8 cellular contexts compared by ENCODE assay signal in the genomic region with DNA sequence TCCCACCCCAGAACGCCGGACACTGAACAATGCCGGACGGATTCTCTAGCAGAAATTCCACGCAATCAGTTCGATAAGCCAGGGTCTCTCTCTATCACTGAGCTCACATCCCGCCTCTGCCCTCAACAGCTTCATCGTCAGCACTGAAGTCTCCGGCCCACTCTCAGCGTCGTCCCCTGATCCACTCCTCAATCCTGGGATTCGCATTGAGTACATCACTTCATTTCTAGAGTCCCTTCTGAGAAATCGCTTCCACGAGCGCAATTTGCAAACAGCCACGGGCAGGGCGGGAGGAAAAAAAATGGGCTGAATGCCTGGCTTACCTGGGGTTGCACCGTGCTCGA. TPM values are rescaled to one million over a fixed set of nuclear protein-coding genes. Genes with fewer than 3 reads are reported as not detected.
A peak's percentile ranks its signal among the peaks of the same experiment; 100 is the strongest.
DNase-seq lines count a peak whose midpoint lies in the region; ATAC-seq, FAIRE-seq and TF ChIP-seq lines count a peak whose summit lies in the region.

No MANE protein-coding gene starts in this region.

- H3K9me3 Mint-ChIP-seq in activated T-cell treated with anti-CD3 and anti-CD28 coated beads, Interleukin-2, amount 50 U/mL, for 24 hours, result no peaks in the 10 kb centered on the region

- H3K36me3 ChIP-seq in Peyer's patch, result peaks cover 0 to 5% (median 0%) of the 10 kb centered on the region in 3 donors
- peaks cover 6 to 19% (median 9%) of the 10 kb centered on the region in 4 experiments for H3K36me3 ChIP-seq in H1 (ENCODE audit: control insufficient read depth in 2 of 4, insufficient read depth in 4 of 4, low read length in 3 of 4)
- peaks cover 3% of the 10 kb centered on the region for H3K36me3 ChIP-seq in muscle layer of colon (ENCODE audit: insufficient read depth, low read length)
- no peaks in the 10 kb centered on the region for H3K36me3 ChIP-seq in uterus

- peak; percentile 9 for ATAC-seq in HG02678 (IDR thresholded peaks at IDR 0.05; ENCODE audit: unreplicated experiment)

- H2BK15ac ChIP-seq in H1 (ENCODE audit: low read length), result no peak overlapping the region

- H2AFZ ChIP-seq in H1 (ENCODE audit: low read length), result no peak overlapping the region

- peaks cover 41 to 87% of the 10 kb centered on the region in 2 experiments for H3K79me2 ChIP-seq in H1 (ENCODE audit: control insufficient read depth in 1 of 2, insufficient read depth in 2 of 2, low read length in 2 of 2)

- H3K9ac ChIP-seq in H1 (replicated peaks in 1 of 4; ENCODE audit: extremely low read depth in 1 of 4, low read depth in 3 of 4, low read length in 3 of 4) (peak overlapping the region; percentile 91 to 99 (median 92)), muscle layer of colon (ENCODE audit: low read length) (peak overlapping the region; percentile 99)

- peaks cover 4% of the 10 kb centered on the region for H3K23me2 ChIP-seq in H1 (ENCODE audit: low read depth, low read length)

- H3K79me1 ChIP-seq in H1 (ENCODE audit: low read depth, low read length), result peaks cover 5% of the 10 kb centered on the region

- TF ChIP-seq POLR2A in Peyer's patch (IDR thresholded peaks at IDR 0.05), result no peak
- TF ChIP-seq POLR2A in H1 (IDR thresholded peaks at IDR 0.05; ENCODE audit: control extremely low read depth in 1 of 2, low read depth in 2 of 2, low read length in 2 of 2), result no peak
- TF ChIP-seq POLR2A in uterus (IDR thresholded peaks at IDR 0.05), result no peak

- DNase-seq in activated T-cell treated with anti-CD3 and anti-CD28 coated beads, Interleukin-2, amount 50 U/mL, for 24 hours, result no peak
- no peak for DNase-seq in activated T-cell treated with anti-CD3 and anti-CD28 coated beads, Interleukin-2, amount 50 U/mL, for 1 hour
- DNase-seq in Peyer's patch, result peak in 1 of 3 donors; percentile 25
- DNase-seq in H1 (ENCODE audit: low read depth in 1 of 2, low spot score in 2 of 2), result no peak
- no peak for DNase-seq in uterus
- no peak for DNase-seq in cerebellum (ENCODE audit: low spot score)

- peak overlapping the region; percentile 18 for H2BK120ac ChIP-seq in H1 (replicated peaks; ENCODE audit: low read depth, low read length)

- FAIRE-seq in H1 (lab: Jason Lieb, UNC), result no peak

- TF ChIP-seq EP300 in H1 (IDR thresholded peaks at IDR 0.05; ENCODE audit: borderline replicate concordance in 1 of 2, low read depth in 2 of 2, low read length in 2 of 2), result no peak

- H3K27me3 ChIP-seq in Peyer's patch, result no peaks in the 10 kb centered on the region
- no peaks in the 10 kb centered on the region for H3K27me3 ChIP-seq in H1 (replicated peaks in 1 of 4; ENCODE audit: control insufficient read depth in 3 of 4, extremely low read depth in 1 of 4, insufficient read depth in 3 of 4, low read length in 3 of 4)
- H3K27me3 ChIP-seq in muscle layer of colon (ENCODE audit: control insufficient read depth in 1 of 2, insufficient read depth in 2 of 2, low read length in 2 of 2), result no peaks in the 10 kb centered on the region
- H3K27me3 ChIP-seq in uterus, result no peaks in the 10 kb centered on the region

- CTCF ChIA-PET in H1 (lab: Charles Lee; ENCODE audit: partially characterized antibody), result interaction anchor here (0.6 to 1.6 kb wide), 7 partner anchors 8 to 1334 kb away, joined by 3 to 5 read pairs (median 3); no protein-coding TSS in a partner anchor

- H2AK5ac ChIP-seq in H1 (ENCODE audit: low read depth, low read length), result peak overlapping the region; percentile 69; the same call in 1 of the 2 replicates

- H2BK12ac ChIP-seq in H1 (ENCODE audit: low read depth, low read length), result no peak overlapping the region; the same call in 1 of the 2 replicates

- H3K14ac ChIP-seq in H1 (ENCODE audit: insufficient read length), result no peak overlapping the region

- peak overlapping the region; percentile 29 for H4K91ac ChIP-seq in H1 (replicated peaks; ENCODE audit: insufficient read length, low read length)

- H3K56ac ChIP-seq in H1 (replicated peaks; ENCODE audit: insufficient read length, low read depth, low read length), result peak overlapping the region; percentile 81

- TF ChIP-seq RAD21 in H1 (IDR thresholded peaks at IDR 0.05 in 1 of 2, conservative IDR thresholded peaks at IDR 0.05 in 1 of 2; ENCODE audit: low read depth in 2 of 2, low read length in 2 of 2), result no peak

- H3K18ac ChIP-seq in H1 (ENCODE audit: extremely low read depth, low read length), result peak overlapping the region; percentile 71

- no peak overlapping the region for H3K23ac ChIP-seq in H1 (ENCODE audit: insufficient read length)

- peaks cover 3 to 9% of the 10 kb centered on the region in 2 experiments for H4K20me1 ChIP-seq in H1 (replicated peaks in 1 of 2; ENCODE audit: control insufficient read depth in 1 of 2, insufficient read depth in 2 of 2, low read length in 2 of 2)

- peak overlapping the region; percentile 71 for H3K4ac ChIP-seq in H1 (replicated peaks; ENCODE audit: insufficient read length, low read depth, low read length)

- 1% methylated on average over 19 of the region's 19 CpGs; no CpG with 5 or more reads in 1 of the 2 experiments for WGBS in H1 (ENCODE audit: extremely low coverage in 1 of 2, insufficient coverage in 1 of 2, insufficient read length in 1 of 2, insufficient replicate concordance in 2 of 2, low coverage in 1 of 2, low lambda C conversion rate in 2 of 2, missing lambda C conversion rate in 1 of 2), 2 experiments

- peak overlapping the region; percentile 98; the same call in 1 of the 2 replicates for H4K8ac ChIP-seq in H1 (ENCODE audit: extremely low read depth, insufficient read depth, low read length)

- H3K4me1 ChIP-seq in Peyer's patch (peaks cover 0 to 22% (median 3%) of the 10 kb centered on the region in 4 donors), H1 (replicated peaks in 1 of 4; ENCODE audit: control insufficient read depth in 3 of 4, insufficient read depth in 4 of 4, low read length in 3 of 4) (peaks cover 0 to 3% (median 0%) of the 10 kb centered on the region in 4 experiments; a peak in 4 of 7 replicates), muscle layer of colon (ENCODE audit: insufficient read depth, low read length) (peaks cover 20% of the 10 kb centered on the region), uterus (peaks cover 0 to 7% of the 10 kb centered on the region in 2 donors)

- peaks cover 89% of the 10 kb centered on the region for H3K36me3 Mint-ChIP-seq in activated T-cell treated with anti-CD3 and anti-CD28 coated beads, Interleukin-2, amount 50 U/mL, for 24 hours (ENCODE audit: low read depth)

- H3K4me3 Mint-ChIP-seq in activated T-cell treated with anti-CD3 and anti-CD28 coated beads, Interleukin-2, amount 50 U/mL, for 24 hours, result peak overlapping the region; percentile 100

- peak overlapping the region; percentile 78 to 91; a peak in 3 of 4 replicates for H3K4me2 ChIP-seq in H1 (ENCODE audit: insufficient read depth in 1 of 2, low read depth in 2 of 2, low read length in 2 of 2)

- H3K27me3 Mint-ChIP-seq in activated T-cell treated with anti-CD3 and anti-CD28 coated beads, Interleukin-2, amount 50 U/mL, for 24 hours, result no peaks in the 10 kb centered on the region

- H2BK20ac ChIP-seq in H1 (ENCODE audit: low read length), result no peak overlapping the region

- H3K9me3 ChIP-seq in Peyer's patch, result no peaks in the 10 kb centered on the region
- H3K9me3 ChIP-seq in H1 (ENCODE audit: insufficient read depth in 2 of 2, low read depth in 1 of 2, low read length in 1 of 2), result no peaks in the 10 kb centered on the region
- no peaks in the 10 kb centered on the region for H3K9me3 ChIP-seq in muscle layer of colon (ENCODE audit: low read length)
- no peaks in the 10 kb centered on the region for H3K9me3 ChIP-seq in uterus

- peak overlapping the region; percentile 82 to 87 (median 84) for H3K4me3 ChIP-seq in Peyer's patch
- H3K4me3 ChIP-seq in H1 (ENCODE audit: extremely low read depth in 1 of 4, insufficient read depth in 2 of 4, low read depth in 3 of 4, low read length in 4 of 4), result peak overlapping the region; percentile 95 to 100 (median 98)
- H3K4me3 ChIP-seq in muscle layer of colon (ENCODE audit: low read depth in 1 of 2, low read length in 2 of 2), result peak overlapping the region; percentile 66 to 100
- peak overlapping the region; percentile 82 to 93 for H3K4me3 ChIP-seq in uterus

- intact Hi-C loops in uterus (cut with DNase I; ENCODE audit: low total_unique reads), result no loop called here

- peak overlapping the region; percentile 50 for H2BK5ac ChIP-seq in H1 (ENCODE audit: low read depth, low read length)

- POLR2A ChIA-PET in H1 (lab: Charles Lee; ENCODE audit: partially characterized antibody), result interaction anchor here (0.7 to 4.9 kb wide), 18 partner anchors 10 to 456 kb away, joined by 3 to 48 read pairs (median 4); partner anchors contain the start of genes ANKRD26 and PDSS1

- peak overlapping the region; percentile 87 to 100 (median 99) for H3K27ac ChIP-seq in Peyer's patch
- peak overlapping the region; percentile 92 for H3K27ac ChIP-seq in H1 (ENCODE audit: low read depth, low read length)
- H3K27ac ChIP-seq in muscle layer of colon (ENCODE audit: low read depth, low read length), result peak overlapping the region; percentile 85
- peak overlapping the region; percentile 98 to 99 for H3K27ac ChIP-seq in uterus

- H3K4me1 Mint-ChIP-seq in activated T-cell treated with anti-CD3 and anti-CD28 coated beads, Interleukin-2, amount 50 U/mL, for 24 hours (ENCODE audit: low read depth), result peaks cover 47% of the 10 kb centered on the region

- peak overlapping the region; percentile 57 for H4K5ac ChIP-seq in H1 (ENCODE audit: insufficient read length, low read depth, low read length)

- peak overlapping the region; percentile 100 for H3K27ac Mint-ChIP-seq in activated T-cell treated with anti-CD3 and anti-CD28 coated beads, Interleukin-2, amount 50 U/mL, for 24 hours

- TF ChIP-seq CTCF in Peyer's patch (IDR thresholded peaks at IDR 0.05) (no peak), H1 (IDR thresholded peaks at IDR 0.05; ENCODE audit: control extremely low read depth in 1 of 3, insufficient read depth in 1 of 3, low read depth in 1 of 3, low read length in 3 of 3) (no peak), uterus (IDR thresholded peaks at IDR 0.05) (no peak)

RNA-seq across cellular contexts. Expression of gene YME1L1, which starts 0.4 kb away (rescaled TPM):
- total RNA-seq in Peyer's patch, result 10 to 100 TPM; 43.1 to 86.6 (median 55.7) TPM
- 118 and 120 TPM in 2 replicates for total RNA-seq in H1 (2021; fragmentation: NEBNext Ultra II Directional; extraction: Animal tissue kit (Norgen Biotek cat#: 25700))
- polyA plus RNA-seq in H1 (2011; rRNA removed), result 18.5 and 24.6 TPM in 2 replicates
- 38.0 TPM for polyA plus RNA-seq in H1 (2011; cell fraction: cytosol; rRNA removed)
- 14.9 TPM for polyA plus RNA-seq in H1 (2011; cell fraction: nucleus; rRNA removed)
- polyA plus RNA-seq in H1 (2012, experiment 1 of 2), result 50.9 to 107 TPM (median 61.3 TPM) in 4 replicates
- polyA plus RNA-seq in H1 (2012, experiment 2 of 2), result 6.5 TPM
- 66.0 TPM for polyA plus RNA-seq in H1 (2013, experiment 1 of 2)
- polyA plus RNA-seq in H1 (2013, experiment 2 of 2), result 66.7 TPM
- polyA minus RNA-seq in H1 (2011; rRNA and poly(A)+ RNA removed), result 46.3 and 63.4 TPM in 2 replicates
- 56.3 TPM for polyA minus RNA-seq in H1 (2011; cell fraction: cytosol; rRNA and poly(A)+ RNA removed)
- 39.2 TPM for polyA minus RNA-seq in H1 (2011; cell fraction: nucleus; rRNA and poly(A)+ RNA removed)
- 100 to 1,000 TPM in 2 of 4 donors, 10 to 100 TPM in 2; 28.2 to 126 (median 108) TPM for total RNA-seq in uterus
- 66.8 TPM for total RNA-seq in cerebellum

RNA-seq across cellular contexts. Expression of gene MASTL, which starts 1.3 kb away (rescaled TPM):
- total RNA-seq in Peyer's patch, result 10 to 100 TPM in 3 of 4 donors, 1 to 10 TPM in 1; 9.8 to 14.4 (median 11.0) TPM
- 40.6 and 42.5 TPM in 2 replicates for total RNA-seq in H1 (2021; fragmentation: NEBNext Ultra II Directional; extraction: Animal tissue kit (Norgen Biotek cat#: 25700))
- 9.4 and 14.9 TPM in 2 replicates for polyA plus RNA-seq in H1 (2011; rRNA removed)
- polyA plus RNA-seq in H1 (2011; cell fraction: cytosol; rRNA removed), result 19.1 TPM
- polyA plus RNA-seq in H1 (2011; cell fraction: nucleus; rRNA removed), result 9.5 TPM
- polyA plus RNA-seq in H1 (2012, experiment 1 of 2), result 22.4 to 37.9 TPM (median 24.9 TPM) in 4 replicates
- polyA plus RNA-seq in H1 (2012, experiment 2 of 2), result 2.5 TPM
- 38.4 TPM for polyA plus RNA-seq in H1 (2013, experiment 1 of 2)
- polyA plus RNA-seq in H1 (2013, experiment 2 of 2), result 39.6 TPM
- polyA minus RNA-seq in H1 (2011; rRNA and poly(A)+ RNA removed), result 16.4 and 24.8 TPM in 2 replicates
- polyA minus RNA-seq in H1 (2011; cell fraction: cytosol; rRNA and poly(A)+ RNA removed), result 13.1 TPM
- polyA minus RNA-seq in H1 (2011; cell fraction: nucleus; rRNA and poly(A)+ RNA removed), result 21.1 TPM
- total RNA-seq in uterus, result 10 to 100 TPM in 1 of 4 donors, 1 to 10 TPM in 2, under 1 TPM in 1; 0.59 to 17.9 (median 7.5) TPM
- 14.0 TPM for total RNA-seq in cerebellum

RNA-seq across cellular contexts. Expression of gene ANKRD26, which starts 53.5 kb away (rescaled TPM):
- total RNA-seq in Peyer's patch, result 10 to 100 TPM; 12.2 to 40.4 (median 12.7) TPM
- total RNA-seq in H1 (2021; fragmentation: NEBNext Ultra II Directional; extraction: Animal tissue kit (Norgen Biotek cat#: 25700)), result 7.0 and 8.8 TPM in 2 replicates
- 0.66 and 1.3 TPM in 2 replicates for polyA plus RNA-seq in H1 (2011; rRNA removed)
- polyA plus RNA-seq in H1 (2011; cell fraction: cytosol; rRNA removed), result 1.2 TPM
- 1.0 TPM for polyA plus RNA-seq in H1 (2011; cell fraction: nucleus; rRNA removed)
- 3.4 to 7.4 TPM (median 3.7 TPM) in 4 replicates for polyA plus RNA-seq in H1 (2012, experiment 1 of 2)
- 0.18 TPM for polyA plus RNA-seq in H1 (2012, experiment 2 of 2)
- 12.5 TPM for polyA plus RNA-seq in H1 (2013, experiment 1 of 2)
- 11.8 TPM for polyA plus RNA-seq in H1 (2013, experiment 2 of 2)
- 1.7 and 5.8 TPM in 2 replicates for polyA minus RNA-seq in H1 (2011; rRNA and poly(A)+ RNA removed)
- 2.0 TPM for polyA minus RNA-seq in H1 (2011; cell fraction: cytosol; rRNA and poly(A)+ RNA removed)
- 10.9 TPM for polyA minus RNA-seq in H1 (2011; cell fraction: nucleus; rRNA and poly(A)+ RNA removed)
- 10 to 100 TPM in 2 of 4 donors, 1 to 10 TPM in 2; 1.2 to 26.1 (median 10.4) TPM for total RNA-seq in uterus
- total RNA-seq in cerebellum, result 30.9 TPM
